13 cellular contexts compared by ENCODE assay signal in the genomic region with DNA sequence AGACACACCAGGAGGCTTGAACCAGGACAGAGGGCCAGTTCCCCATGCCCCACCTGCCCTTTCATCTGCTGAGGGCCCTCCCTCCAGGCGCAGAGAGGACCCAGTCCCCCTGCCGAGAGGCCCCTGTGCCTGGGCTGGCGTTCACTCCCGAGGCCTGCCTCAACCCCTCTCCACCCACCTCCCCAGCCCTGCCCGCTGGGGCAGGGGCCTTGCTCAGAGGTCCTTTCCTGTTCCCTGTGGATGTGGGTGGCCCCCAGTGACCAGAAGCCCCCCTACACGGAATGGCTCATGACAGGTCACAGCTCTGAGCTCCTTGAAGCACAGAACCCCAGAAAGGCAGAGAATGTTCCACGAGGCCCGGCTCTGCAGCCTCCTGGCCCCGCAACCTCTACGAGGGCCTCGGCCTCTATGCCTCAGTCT. TPM values are rescaled to one million over a fixed set of nuclear protein-coding genes. Genes with fewer than 3 reads are reported as not detected.
DNase-seq lines count a peak whose midpoint lies in the region; ATAC-seq and TF ChIP-seq lines count a peak whose summit lies in the region.
"Had no signal": no experiment of that assay in that cellular context is flagged by ENCODE, and none has a peak within 500 bp of the region (broad histone marks: within the 10 kb centered on the region; RNA-seq: fewer than 3 reads in every experiment).

No MANE protein-coding gene starts in this region.

- no peaks in the 10 kb centered on the region for H3F3A ChIP-seq in Loucy (ENCODE audit: low read depth)

- H3K9me3 ChIP-seq in Loucy (ENCODE audit: insufficient read depth, low read depth, low read length) (no peaks in the 10 kb centered on the region), osteoblast (ENCODE audit: low read depth, low read length) (no peaks in the 10 kb centered on the region), endodermal cell (ENCODE audit: control insufficient read depth, low read length) (no peaks in the 10 kb centered on the region)
- H3K9me3 ChIP-seq: tibial artery had no signal

- H3K4me2 ChIP-seq in Loucy (ENCODE audit: low read depth, low read length, poor library complexity, severe bottlenecking): peak overlapping the region; percentile 77
- H3K4me2 ChIP-seq in osteoblast (ENCODE audit: insufficient read depth, low read length): no peak overlapping the region

- peak overlapping the region; percentile 81 for H3K4me3 Mint-ChIP-seq in activated naive CD8-positive, alpha-beta T cell treated with anti-CD3 and anti-CD28 coated beads for 36 hours
- H3K4me3 Mint-ChIP-seq in endodermal cell: no peak overlapping the region
- H3K4me3 Mint-ChIP-seq: H9 had no signal

- no peaks in the 10 kb centered on the region for H3K9me3 Mint-ChIP-seq in activated naive CD8-positive, alpha-beta T cell treated with anti-CD3 and anti-CD28 coated beads for 36 hours
- H3K9me3 Mint-ChIP-seq in endodermal cell: no peaks in the 10 kb centered on the region
- H3K9me3 Mint-ChIP-seq: H9 had no signal

- H3K27me3 Mint-ChIP-seq in activated naive CD8-positive, alpha-beta T cell treated with anti-CD3 and anti-CD28 coated beads for 36 hours: no peaks in the 10 kb centered on the region
- no peaks in the 10 kb centered on the region for H3K27me3 Mint-ChIP-seq in endodermal cell (ENCODE audit: insufficient read depth)

- TF ChIP-seq CTCF in Loucy (conservative IDR thresholded peaks at IDR 0.05; ENCODE audit: low read length): no peak
- no peak for TF ChIP-seq CTCF in osteoblast (IDR thresholded peaks at IDR 0.05; ENCODE audit: extremely low read depth, low read depth, low read length)
- no peak for TF ChIP-seq CTCF in foreskin keratinocyte (conservative IDR thresholded peaks at IDR 0.05)
- no peak for TF ChIP-seq CTCF in endodermal cell (conservative IDR thresholded peaks at IDR 0.05)

- peaks cover 54% of the 10 kb centered on the region for H3K36me3 Mint-ChIP-seq in activated naive CD8-positive, alpha-beta T cell treated with anti-CD3 and anti-CD28 coated beads for 36 hours
- H3K36me3 Mint-ChIP-seq in endodermal cell (ENCODE audit: low read depth): peaks cover 32% of the 10 kb centered on the region

- peaks cover 24% of the 10 kb centered on the region; the same call in 1 of the 2 replicates for H3K36me3 ChIP-seq in Loucy (ENCODE audit: insufficient read depth, low read length)
- H3K36me3 ChIP-seq in osteoblast (ENCODE audit: insufficient read depth, low read length): no peaks in the 10 kb centered on the region
- peaks cover 18% of the 10 kb centered on the region for H3K36me3 ChIP-seq in endodermal cell (ENCODE audit: control insufficient read depth, insufficient read depth, low read length)

- H3K9me2 ChIP-seq in Loucy (replicated peaks; ENCODE audit: low read depth, low read length): no peaks in the 10 kb centered on the region

- peak overlapping the region; percentile 93 for H3K27ac Mint-ChIP-seq in activated naive CD8-positive, alpha-beta T cell treated with anti-CD3 and anti-CD28 coated beads for 36 hours
- no peak overlapping the region for H3K27ac Mint-ChIP-seq in endodermal cell
- H3K27ac Mint-ChIP-seq: H9 had no signal

- H4K20me1 ChIP-seq in Loucy (ENCODE audit: insufficient read depth, low read length, poor library complexity, severe bottlenecking): peaks cover 27% of the 10 kb centered on the region
- H4K20me1 ChIP-seq in osteoblast (ENCODE audit: insufficient read depth, low read length): no peaks in the 10 kb centered on the region

- H2AFZ ChIP-seq in Loucy (ENCODE audit: low read length) (no peak overlapping the region), osteoblast (ENCODE audit: low read length) (no peak overlapping the region)

- H3K27me3 ChIP-seq in Loucy (ENCODE audit: insufficient read depth, low read length, poor library complexity, severe bottlenecking) (no peaks in the 10 kb centered on the region), osteoblast (ENCODE audit: insufficient read depth, low read length) (no peaks in the 10 kb centered on the region), foreskin keratinocyte (no peaks in the 10 kb centered on the region), endodermal cell (ENCODE audit: control insufficient read depth, insufficient read depth, low read length, poor library complexity, severe bottlenecking) (no peaks in the 10 kb centered on the region)

- WGBS in endodermal cell (ENCODE audit: insufficient coverage in 1 of 2, insufficient read length in 1 of 2), 2 experiments: 86 to 92% methylated on average over 7 to 11 of the region's 11 CpGs

- H3K9ac ChIP-seq in Loucy (ENCODE audit: low read depth, low read length, poor library complexity, severe bottlenecking) (peak overlapping the region; percentile 74), endodermal cell (ENCODE audit: extremely low read depth, low read length, poor library complexity, severe bottlenecking) (no peak overlapping the region)

- no peak overlapping the region for H3K27ac ChIP-seq in osteoblast (ENCODE audit: low read depth, low read length)
- H3K27ac ChIP-seq in foreskin keratinocyte: no peak overlapping the region
- H3K27ac ChIP-seq in endodermal cell (ENCODE audit: low read depth, low read length): no peak overlapping the region
- H3K27ac ChIP-seq: tibial artery had no signal

- H3K4me3 ChIP-seq in GM08714 (ENCODE audit: low read length): peak overlapping the region; percentile 40; the same call in 1 of the 2 replicates
- peak overlapping the region; percentile 68 for H3K4me3 ChIP-seq in Loucy (ENCODE audit: low read length, poor library complexity, severe bottlenecking)
- no peak overlapping the region for H3K4me3 ChIP-seq in osteoblast (ENCODE audit: insufficient read depth, low read length)
- H3K4me3 ChIP-seq in endodermal cell (ENCODE audit: low read length): no peak overlapping the region
- H3K4me3 ChIP-seq: tibial artery had no signal

- no peak for DNase-seq in activated naive CD8-positive, alpha-beta T cell treated with anti-CD3 and anti-CD28 coated beads for 36 hours
- DNase-seq in osteoblast (ENCODE audit: insufficient read length, low spot score, missing footprints): peak; percentile 78
- DNase-seq in putamen (ENCODE audit: low spot score): no peak
- DNase-seq in foreskin keratinocyte: no peak
- no peak for DNase-seq in endodermal cell
- DNase-seq: NCI-H146, tibial artery had no signal

- ATAC-seq in foreskin keratinocyte: no peak
- ATAC-seq: sciatic nerve had no signal

- H3K4me1 ChIP-seq in Loucy (ENCODE audit: insufficient read depth, low read length, poor library complexity, severe bottlenecking): peaks cover 47% of the 10 kb centered on the region
- no peaks in the 10 kb centered on the region for H3K4me1 ChIP-seq in osteoblast (ENCODE audit: insufficient read depth, low read length)
- H3K4me1 ChIP-seq in foreskin keratinocyte: no peaks in the 10 kb centered on the region
- peaks cover under 1% of the 10 kb centered on the region for H3K4me1 ChIP-seq in endodermal cell (ENCODE audit: control insufficient read depth, insufficient read depth, low read length)

- peaks cover 55% of the 10 kb centered on the region for H3K4me1 Mint-ChIP-seq in activated naive CD8-positive, alpha-beta T cell treated with anti-CD3 and anti-CD28 coated beads for 36 hours
- H3K4me1 Mint-ChIP-seq in endodermal cell: no peaks in the 10 kb centered on the region

- peaks cover 66% of the 10 kb centered on the region for H3K79me2 ChIP-seq in Loucy (ENCODE audit: insufficient read depth, low read length)
- no peaks in the 10 kb centered on the region for H3K79me2 ChIP-seq in osteoblast (ENCODE audit: insufficient read depth, low read length)

RNA-seq across cellular contexts. Expression of a gene that starts 6.7 kb away (rescaled TPM):
- 100 to 1,000 TPM; 119 to 125 TPM for total RNA-seq in activated naive CD8-positive, alpha-beta T cell treated with anti-CD3 and anti-CD28 coated beads for 36 hours
- total RNA-seq in osteoblast (under 0.01 TPM in 1 of 2 replicates, not detected in the other), foreskin keratinocyte (14.3 and 23.7 TPM in 2 replicates), endodermal cell (100 to 1,000 TPM; 143 to 149 TPM)
- 13.8 and 25.6 TPM in 2 replicates for polyA plus RNA-seq in foreskin keratinocyte
- 30.0 TPM for polyA plus RNA-seq in endodermal cell (2013, experiment 1 of 2)
- polyA plus RNA-seq in endodermal cell (2013, experiment 2 of 2): 29.6 TPM

RNA-seq across cellular contexts. Expression of a gene that starts 8.8 kb away (rescaled TPM):
- total RNA-seq in activated naive CD8-positive, alpha-beta T cell treated with anti-CD3 and anti-CD28 coated beads for 36 hours: 100 to 1,000 TPM; 133 to 136 TPM
- total RNA-seq in osteoblast (not detected in 2 replicates), foreskin keratinocyte (0.11 and 0.14 TPM in 2 replicates), endodermal cell (1 to 10 TPM in 1 of 2 donors, under 1 TPM in 1; 0.90 to 3.0 TPM)
- polyA plus RNA-seq in foreskin keratinocyte: 0.07 and 0.16 TPM in 2 replicates
- polyA plus RNA-seq in endodermal cell (2013, experiment 1 of 2): 0.07 TPM
- 0.12 TPM for polyA plus RNA-seq in endodermal cell (2013, experiment 2 of 2)

RNA-seq across cellular contexts. Expression of a gene that starts 24.4 kb away (rescaled TPM):
- not detected for total RNA-seq in activated naive CD8-positive, alpha-beta T cell treated with anti-CD3 and anti-CD28 coated beads for 36 hours
- total RNA-seq in osteoblast (not detected in 2 replicates), foreskin keratinocyte (0.18 and 0.24 TPM in 2 replicates), endodermal cell (not detected)
- 0.22 TPM in 1 of 2 replicates, not detected in the other for polyA plus RNA-seq in foreskin keratinocyte
- polyA plus RNA-seq in endodermal cell (2013, experiment 1 of 2): not detected
- not detected for polyA plus RNA-seq in endodermal cell (2013, experiment 2 of 2)
- total RNA-seq: glomerular endothelial cell, H9, kidney epithelial cell had no signal

RNA-seq across cellular contexts. Expression of a gene that starts 46.6 kb away (rescaled TPM):
- total RNA-seq in activated naive CD8-positive, alpha-beta T cell treated with anti-CD3 and anti-CD28 coated beads for 36 hours: 100 to 1,000 TPM; 126 to 127 TPM
- total RNA-seq in osteoblast (1.5 and 3.3 TPM in 2 replicates), foreskin keratinocyte (30.3 and 48.0 TPM in 2 replicates), endodermal cell (10 to 100 TPM; 39.2 to 39.6 TPM)
- polyA plus RNA-seq in foreskin keratinocyte: 60.8 and 111 TPM in 2 replicates
- 21.7 TPM for polyA plus RNA-seq in endodermal cell (2013, experiment 1 of 2)
- 16.9 TPM for polyA plus RNA-seq in endodermal cell (2013, experiment 2 of 2)

Comparison
In these comparisons a context has a peak if more than half of its experiments do, and no peak if none do; other contexts are left out.
1. H3K4me3 ChIP-seq: peak in GM08714 (single experiment) and Loucy (single experiment); none in osteoblast (single experiment) and endodermal cell (single experiment).
2. RNA of a gene that starts 6.7 kb away (total RNA-seq): 143 to 149 TPM in endodermal cell, 119 to 125 TPM in activated naive CD8-positive, alpha-beta T cell treated with anti-CD3 and anti-CD28 coated beads for 36 hours and 14.3 to 23.7 TPM in foreskin keratinocyte; under 0.01 TPM in osteoblast; every median in the first group is over 10 times any median in the second.
3. RNA of a gene that starts 8.8 kb away (total RNA-seq): 133 to 136 TPM in activated naive CD8-positive, alpha-beta T cell treated with anti-CD3 and anti-CD28 coated beads for 36 hours; 0.90 to 3.0 TPM in endodermal cell, 0.11 to 0.14 TPM in foreskin keratinocyte and not detected in osteoblast; every median in the first group is over 10 times any median in the second.